In the genomic region with DNA sequence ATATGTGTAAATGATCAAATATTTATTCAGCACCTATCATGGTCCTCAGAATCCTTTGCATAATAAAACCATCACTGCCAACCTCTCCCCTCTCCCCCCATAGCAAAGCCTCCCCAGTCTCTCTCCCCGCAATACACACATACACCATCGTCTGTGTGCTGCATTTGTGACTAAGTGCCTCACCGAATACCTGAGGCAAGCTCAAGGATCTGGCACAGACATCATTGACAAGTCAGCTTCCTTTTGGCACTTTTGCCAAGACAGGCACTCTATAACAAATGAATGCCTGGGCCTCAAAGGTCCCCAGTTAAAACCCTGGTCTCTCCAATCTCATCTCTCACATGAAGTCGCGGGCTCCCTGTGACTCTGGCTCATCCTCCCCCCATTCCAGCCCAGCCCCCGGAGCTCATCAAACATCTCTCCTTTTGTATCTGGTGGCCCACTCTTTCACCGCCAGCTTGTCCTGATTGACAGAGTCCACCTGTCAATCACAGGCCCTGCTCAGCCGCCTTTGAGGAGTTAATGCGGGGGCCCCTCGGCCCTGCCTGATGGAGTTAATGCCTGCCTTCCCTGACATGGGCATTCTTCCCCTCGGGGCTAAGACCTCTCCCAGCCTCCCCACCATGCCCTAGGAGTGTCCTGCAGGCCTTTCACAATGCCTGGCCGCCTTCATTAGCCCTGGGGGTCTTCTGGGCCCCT, we compare ENCODE assay signal across 16 cellular contexts.
DNase-seq lines count a peak whose midpoint lies in the region; ATAC-seq, FAIRE-seq and TF ChIP-seq lines count a peak whose summit lies in the region.
"Had no signal": no experiment of that assay in that cellular context is flagged by ENCODE, and none has a peak within 500 bp of the region (broad histone marks: within the 10 kb centered on the region; RNA-seq: fewer than 3 reads in every experiment).

No MANE protein-coding gene starts in this region.

- peak; percentile 62 for DNase-seq in NCI-H82 (lab: John Stamatoyannopoulos, UW)
- DNase-seq in bronchial epithelial cell (ENCODE audit: low read depth): peak; percentile 55
- no peak for DNase-seq in left lung
- no peak for DNase-seq in upper lobe of right lung
- DNase-seq in Right ventricle myocardium inferior (ENCODE audit: missing footprints): no peak
- DNase-seq in NCI-H526 treated with DMSO at 0.1 percent for 48 hours (lab: John Stamatoyannopoulos, UW): no peak
- DNase-seq in A172 (ENCODE audit: low spot score): no peak
- DNase-seq: COR-L47, H7, NCI-H1417 treated with DMSO at 0.1 percent for 48 hours, NCI-H1930, NCI-H774, Peyer's patch, Right ventricle myocardium superior had no signal

- H3K36me3 ChIP-seq in bronchial epithelial cell (ENCODE audit: control insufficient read depth, insufficient read depth, low read length) (no peaks in the 10 kb centered on the region), left lung (no peaks in the 10 kb centered on the region), upper lobe of right lung (no peaks in the 10 kb centered on the region)
- H3K36me3 ChIP-seq: Peyer's patch had no signal

- H3K4me3 ChIP-seq in bronchial epithelial cell (ENCODE audit: low read depth, low read length): no peak overlapping the region
- no peak overlapping the region for H3K4me3 ChIP-seq in left lung
- no peak overlapping the region for H3K4me3 ChIP-seq in upper lobe of right lung
- H3K4me3 ChIP-seq: Peyer's patch had no signal

- H3K27ac ChIP-seq in left lung (no peak overlapping the region), upper lobe of right lung (no peak overlapping the region)
- H3K27ac ChIP-seq: HL-60, Peyer's patch had no signal

- FAIRE-seq in bronchial epithelial cell (lab: Jason Lieb, UNC): no peak

- H3K27me3 ChIP-seq in bronchial epithelial cell (ENCODE audit: control insufficient read depth, insufficient read depth, low read length): no peaks in the 10 kb centered on the region
- no peaks in the 10 kb centered on the region for H3K27me3 ChIP-seq in left lung
- H3K27me3 ChIP-seq in upper lobe of right lung: no peaks in the 10 kb centered on the region
- H3K27me3 ChIP-seq: Peyer's patch had no signal

- ATAC-seq in left lung (peak; percentile 56), upper lobe of right lung (peak; percentile 41), Right ventricle myocardium inferior (no peak)

- H3K4me1 ChIP-seq in left lung: no peaks in the 10 kb centered on the region
- no peaks in the 10 kb centered on the region for H3K4me1 ChIP-seq in upper lobe of right lung
- H3K4me1 ChIP-seq: Peyer's patch had no signal

- H3K9me3 ChIP-seq in left lung (no peaks in the 10 kb centered on the region), upper lobe of right lung (no peaks in the 10 kb centered on the region)
- H3K9me3 ChIP-seq: Peyer's patch, SK-N-SH had no signal

- intact Hi-C loops in left lung (cut with DNase I) (no loop called here), upper lobe of right lung (cut with DNase I) (no loop called here), Right ventricle myocardium inferior (cut with DNase I) (no loop called here)

- TF ChIP-seq CTCF in bronchial epithelial cell (IDR thresholded peaks at IDR 0.05; ENCODE audit: insufficient read depth, low read length, severe bottlenecking) (no peak), left lung (IDR thresholded peaks at IDR 0.05) (no peak), upper lobe of right lung (IDR thresholded peaks at IDR 0.05) (no peak)

Comparison
In these comparisons a context has a peak if more than half of its experiments do, and no peak if none do; other contexts are left out.
1. DNase-seq: peak in NCI-H82 (single experiment) and bronchial epithelial cell (single experiment); none in left lung (0 of 2), upper lobe of right lung (single experiment), Right ventricle myocardium inferior (single experiment), NCI-H526 treated with DMSO at 0.1 percent for 48 hours (single experiment) and A172 (single experiment).